ENCODE assay signal across 8 cellular contexts in the genomic region with DNA sequence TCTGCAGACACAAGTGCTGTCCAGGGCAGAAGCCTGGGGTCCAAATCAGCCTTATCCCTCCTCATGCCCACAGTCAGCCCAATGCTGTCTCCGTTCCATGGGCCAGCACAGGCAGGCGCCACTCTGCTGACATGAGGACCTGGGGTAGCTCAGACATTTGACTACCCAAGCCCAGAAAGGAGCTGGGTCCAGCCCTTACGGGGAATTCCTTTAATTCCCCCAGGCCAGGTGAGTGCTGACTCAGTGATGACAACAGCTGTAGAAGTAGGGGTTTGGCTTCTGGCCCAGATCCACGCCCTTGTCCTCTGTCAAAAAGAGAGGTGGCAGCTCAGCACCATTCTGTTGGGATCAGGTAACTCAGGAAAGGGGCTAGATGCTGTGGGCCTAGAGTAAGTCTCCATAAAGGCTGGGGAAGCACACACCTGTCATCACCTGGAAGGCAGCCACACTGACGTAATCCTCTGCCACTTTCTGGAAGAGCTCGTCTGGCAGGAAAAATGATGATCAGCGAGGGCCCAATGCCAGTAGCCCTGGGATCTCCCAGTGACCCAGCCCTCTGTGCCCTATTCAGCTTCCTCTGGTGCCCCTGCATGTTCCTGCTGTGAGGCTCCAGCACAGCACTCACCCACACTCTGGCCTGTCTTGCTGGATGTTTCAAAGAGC. TPM values are rescaled to one million over a fixed set of nuclear protein-coding genes. Genes with fewer than 3 reads are reported as not detected.
DNase-seq lines count a peak whose midpoint lies in the region; ATAC-seq and TF ChIP-seq lines count a peak whose summit lies in the region.

No MANE protein-coding gene starts in this region.

- DNase-seq in HAP-1 (ENCODE audit: low spot score in 2 of 2) (no peak), memory B cell (ENCODE audit: low spot score in 2 of 2) (no peak), sciatic nerve (ENCODE audit: low spot score) (no peak), GM20000 (ENCODE audit: low spot score) (no peak)
- no peak for DNase-seq in activated CD4-positive, alpha-beta memory T cell treated with anti-CD3 and anti-CD28 coated beads, Interleukin-2, amount 10 ng/mL, durations not matched to agents 7 days and 5 days

- peak overlapping the region; percentile 92 for H3K27ac Mint-ChIP-seq in activated CD4-positive, alpha-beta memory T cell treated with anti-CD3 and anti-CD28 coated beads, Interleukin-2, amount 10 ng/mL, durations not matched to agents 7 days and 5 days
- H3K27ac Mint-ChIP-seq in memory B cell = peak overlapping the region; percentile 93

- H3K27ac ChIP-seq in ACC112 (ENCODE audit: low read depth, low read length) = peak overlapping the region; percentile 75; the same call in 1 of the 2 replicates

- H3K27me3 ChIP-seq in ACC112 (ENCODE audit: insufficient read depth, low read length) (no peaks in the 10 kb centered on the region), HAP-1 (ENCODE audit: low read depth) (no peaks in the 10 kb centered on the region)

- in situ Hi-C loops in HAP-1 (cut with MboI; ENCODE audit: low sequenced_read_pairs) = no loop called here

- H3K4me3 ChIP-seq in ACC112 (ENCODE audit: low read depth, low read length) = peak overlapping the region; percentile 100
- 0 out of 2 replicates have a peak overlapping the region, but pooled peaks have one; percentile 97 for H3K4me3 ChIP-seq in HAP-1

- peaks cover 47% of the 10 kb centered on the region for H3K4me1 ChIP-seq in ACC112 (ENCODE audit: control insufficient read depth, insufficient read depth, low read length, unreplicated experiment)
- peaks cover 9% of the 10 kb centered on the region for H3K4me1 ChIP-seq in HAP-1

- ATAC-seq in memory B cell (ENCODE audit: low read depth) (no peak), sciatic nerve (no peak), GM19023 (IDR thresholded peaks at IDR 0.05; ENCODE audit: unreplicated experiment) (no peak), GM21619 (IDR thresholded peaks at IDR 0.05; ENCODE audit: unreplicated experiment) (no peak)

- no peaks in the 10 kb centered on the region for H3K36me3 ChIP-seq in ACC112 (ENCODE audit: insufficient read depth, low read length)
- peaks cover 60% of the 10 kb centered on the region for H3K36me3 ChIP-seq in HAP-1 (replicated peaks)

- intact Hi-C loops in sciatic nerve (cut with DNase I) = loop anchor here (5.0 kb wide), 1 partner anchor 174 kb away; no protein-coding TSS in a partner anchor

- no peaks in the 10 kb centered on the region for H3K9me3 Mint-ChIP-seq in activated CD4-positive, alpha-beta memory T cell treated with anti-CD3 and anti-CD28 coated beads, Interleukin-2, amount 10 ng/mL, durations not matched to agents 7 days and 5 days
- no peaks in the 10 kb centered on the region for H3K9me3 Mint-ChIP-seq in memory B cell

- POLR2A ChIA-PET in activated CD4-positive, alpha-beta memory T cell treated with anti-CD3 and anti-CD28 coated beads, Interleukin-2, amount 10 ng/mL, durations not matched to agents 7 days and 5 days (lab: Charles Lee) = interaction anchor here (0.9 to 6.1 kb wide), 7 partner anchors 10 to 214 kb away, joined by 3 to 68 read pairs (median 6); a partner anchor contains a TSS

- H2AFZ ChIP-seq in ACC112 (ENCODE audit: low read length, unreplicated experiment) = no peak overlapping the region

- peaks cover 47% of the 10 kb centered on the region for H3K79me2 ChIP-seq in ACC112 (ENCODE audit: control insufficient read depth, insufficient read depth, low read length, unreplicated experiment)

- no peak for TF ChIP-seq CTCF in GM20000 (IDR thresholded peaks at IDR 0.05; ENCODE audit: extremely low read depth, missing control alignments)

- peaks cover 79% of the 10 kb centered on the region for H3K4me1 Mint-ChIP-seq in activated CD4-positive, alpha-beta memory T cell treated with anti-CD3 and anti-CD28 coated beads, Interleukin-2, amount 10 ng/mL, durations not matched to agents 7 days and 5 days
- peaks cover 59% of the 10 kb centered on the region for H3K4me1 Mint-ChIP-seq in memory B cell

- H3K9me3 ChIP-seq in HAP-1 = no peaks in the 10 kb centered on the region

- CTCF ChIA-PET in activated CD4-positive, alpha-beta memory T cell treated with anti-CD3 and anti-CD28 coated beads, Interleukin-2, amount 10 ng/mL, durations not matched to agents 7 days and 5 days (lab: Charles Lee) = interaction anchor here (0.8 to 2.1 kb wide), 8 partner anchors 9 to 191 kb away, joined by 3 to 11 read pairs (median 6); a partner anchor contains a TSS

- H3K36me3 Mint-ChIP-seq in activated CD4-positive, alpha-beta memory T cell treated with anti-CD3 and anti-CD28 coated beads, Interleukin-2, amount 10 ng/mL, durations not matched to agents 7 days and 5 days (ENCODE audit: low read depth) = peaks cover 69% of the 10 kb centered on the region
- H3K36me3 Mint-ChIP-seq in memory B cell = peaks cover 6% of the 10 kb centered on the region

- no peaks in the 10 kb centered on the region for H3K27me3 Mint-ChIP-seq in activated CD4-positive, alpha-beta memory T cell treated with anti-CD3 and anti-CD28 coated beads, Interleukin-2, amount 10 ng/mL, durations not matched to agents 7 days and 5 days
- H3K27me3 Mint-ChIP-seq in memory B cell = no peaks in the 10 kb centered on the region

- peak overlapping the region; percentile 89 for H3K4me3 Mint-ChIP-seq in activated CD4-positive, alpha-beta memory T cell treated with anti-CD3 and anti-CD28 coated beads, Interleukin-2, amount 10 ng/mL, durations not matched to agents 7 days and 5 days
- peak overlapping the region; percentile 90 for H3K4me3 Mint-ChIP-seq in memory B cell

RNA-seq across cellular contexts. Expression of a gene that starts 1.9 kb away (rescaled TPM):
- total RNA-seq in activated CD4-positive, alpha-beta memory T cell treated with anti-CD3 and anti-CD28 coated beads, Interleukin-2, amount 10 ng/mL, durations not matched to agents 7 days and 5 days = 10 to 100 TPM; 43.0 to 46.6 TPM
- total RNA-seq in sciatic nerve = 24.4 TPM

RNA-seq across cellular contexts. Expression of a gene that starts 2.0 kb away (rescaled TPM):
- total RNA-seq in activated CD4-positive, alpha-beta memory T cell treated with anti-CD3 and anti-CD28 coated beads, Interleukin-2, amount 10 ng/mL, durations not matched to agents 7 days and 5 days = 100 to 1,000 TPM; 153 to 156 TPM
- total RNA-seq in sciatic nerve = 50.1 TPM

RNA-seq across cellular contexts. Expression of a gene that starts 10.1 kb away (rescaled TPM):
- total RNA-seq in activated CD4-positive, alpha-beta memory T cell treated with anti-CD3 and anti-CD28 coated beads, Interleukin-2, amount 10 ng/mL, durations not matched to agents 7 days and 5 days = 10 to 100 TPM; 74.1 to 75.0 TPM
- 9.9 TPM for total RNA-seq in sciatic nerve

RNA-seq across cellular contexts. Expression of a gene that starts 49.8 kb away (rescaled TPM):
- 100 to 1,000 TPM; 145 to 149 TPM for total RNA-seq in activated CD4-positive, alpha-beta memory T cell treated with anti-CD3 and anti-CD28 coated beads, Interleukin-2, amount 10 ng/mL, durations not matched to agents 7 days and 5 days
- total RNA-seq in sciatic nerve = 70.0 TPM

RNA-seq across cellular contexts. Expression of a gene that starts 56.1 kb away (rescaled TPM):
- total RNA-seq in activated CD4-positive, alpha-beta memory T cell treated with anti-CD3 and anti-CD28 coated beads, Interleukin-2, amount 10 ng/mL, durations not matched to agents 7 days and 5 days = 100 to 1,000 TPM; 103 to 107 TPM
- 9.3 TPM for total RNA-seq in sciatic nerve
